1 cellular context compared by ENCODE assay signal in the genomic region with DNA sequence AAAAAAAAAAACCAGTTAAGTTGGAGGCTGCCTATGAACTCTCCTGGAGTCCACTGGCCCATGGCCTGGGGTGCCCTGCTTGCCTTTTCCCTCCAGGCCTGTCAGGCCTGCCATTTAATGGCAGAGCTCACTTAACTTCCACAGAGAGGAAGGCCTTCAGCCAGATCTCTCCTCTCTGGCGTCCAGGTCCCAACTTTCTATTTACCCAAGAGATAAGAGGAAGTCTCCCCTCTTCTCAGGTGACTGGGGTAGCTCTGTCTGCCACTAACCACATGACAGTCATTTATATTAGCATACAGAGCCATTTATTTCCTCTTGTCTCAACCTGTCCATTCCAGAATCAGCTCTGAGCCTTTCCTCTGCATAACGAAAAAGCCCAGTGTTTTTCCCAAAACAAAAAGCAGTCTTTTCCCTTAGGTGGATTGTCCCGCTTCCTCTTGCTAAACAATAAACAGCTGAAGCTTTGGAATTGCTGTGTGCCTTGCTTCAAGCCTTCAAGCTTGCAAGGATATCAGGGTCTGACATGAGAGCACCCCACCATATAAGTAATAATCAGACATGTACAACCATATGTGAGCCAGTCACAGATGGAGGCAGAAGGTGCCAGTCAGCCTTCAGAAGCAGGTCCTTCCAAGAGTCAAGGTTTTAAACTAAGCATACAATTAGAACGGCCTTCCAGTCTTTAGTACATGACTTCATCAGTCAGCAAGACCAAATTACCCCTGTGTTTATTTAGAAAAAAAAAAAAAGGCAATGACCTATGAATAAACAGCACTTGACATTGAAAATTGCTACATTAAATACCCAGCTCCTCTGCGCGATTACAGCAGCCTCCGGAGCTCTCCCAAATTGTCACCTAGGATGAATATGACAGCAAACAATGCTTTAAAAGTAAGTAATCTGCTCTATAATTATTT.
A peak's percentile ranks its signal among the peaks of the same experiment; 100 is the strongest.
TF ChIP-seq lines count a peak whose summit lies in the region.

No MANE protein-coding gene starts in this region.

TF ChIP-seq in HEK293, 187 proteins besides CTCF, POLR2A, EP300 and RAD21 (continued from another document and continues in another):
- TF ChIP-seq INSM2 (tag by site-specific recombination; IDR thresholded peaks at IDR 0.05) (peak; percentile 81), ZNF223 (tag by site-specific recombination; IDR thresholded peaks at IDR 0.05) (no peak), ZNF692 (tag by site-specific recombination; IDR thresholded peaks at IDR 0.05) (0 out of 2 replicates have a peak, but pooled peaks have one; percentile 26), BCL11A (tag by site-specific recombination; IDR thresholded peaks at IDR 0.05; ENCODE audit: low read depth) (0 out of 2 replicates have a peak, but pooled peaks have one; percentile 75), KLF16 (tag by site-specific recombination; IDR thresholded peaks at IDR 0.05) (no peak), ZNF843 (tag by site-specific recombination; IDR thresholded peaks at IDR 0.05) (peak; percentile 82), ZNF37A (tag by site-specific recombination; IDR thresholded peaks at IDR 0.05) (no peak), GLI2 (tag by site-specific recombination; IDR thresholded peaks at IDR 0.05; ENCODE audit: borderline replicate concordance, low read depth) (peak; percentile 42; the same call in 1 of the 2 replicates), TRIM28 (IDR thresholded peaks at IDR 0.05; ENCODE audit: borderline replicate concordance, low read length) (peak; percentile 76; the same call in 1 of the 2 replicates), ZSCAN23 (tag by site-specific recombination; IDR thresholded peaks at IDR 0.05) (peak; percentile 83), ZNF10 (tag by site-specific recombination; IDR thresholded peaks at IDR 0.05) (no peak), ZNF747 (tag by site-specific recombination; IDR thresholded peaks at IDR 0.05) (no peak), ZNF670 (tag by site-specific recombination; IDR thresholded peaks at IDR 0.05; ENCODE audit: low read depth) (no peak), ZNF280C (tag by site-specific recombination; IDR thresholded peaks at IDR 0.05) (no peak), ZBTB21 (tag by site-specific recombination; IDR thresholded peaks at IDR 0.05) (peak; percentile 59; the same call in 1 of the 2 replicates), ZNF701 (tag by site-specific recombination; IDR thresholded peaks at IDR 0.05) (no peak), ZFHX2 (tag by site-specific recombination; conservative IDR thresholded peaks at IDR 0.05) (no peak), ZNF175 (tag by site-specific recombination; IDR thresholded peaks at IDR 0.05) (no peak), ZNF555 (tag by site-specific recombination; conservative IDR thresholded peaks at IDR 0.05) (no peak), ZNF660 (tag by site-specific recombination; IDR thresholded peaks at IDR 0.05) (no peak), ZNF248 (tag by site-specific recombination; IDR thresholded peaks at IDR 0.05) (no peak), ZNF350 (tag by site-specific recombination; IDR thresholded peaks at IDR 0.05) (no peak), MEIS1 (CRISPR knock-in tag; IDR thresholded peaks at IDR 0.05; ENCODE audit: borderline replicate concordance) (no peak), SP3 (tag by site-specific recombination; IDR thresholded peaks at IDR 0.05) (0 out of 2 replicates have a peak, but pooled peaks have one; percentile 16), ZNF560 (tag by site-specific recombination; IDR thresholded peaks at IDR 0.05; ENCODE audit: borderline replicate concordance) (no peak), ZNF48 (tag by site-specific recombination; IDR thresholded peaks at IDR 0.05) (no peak), ZNF19 (tag by site-specific recombination; IDR thresholded peaks at IDR 0.05; ENCODE audit: low read depth) (no peak)
- TF ChIP-seq, protein P1, sequence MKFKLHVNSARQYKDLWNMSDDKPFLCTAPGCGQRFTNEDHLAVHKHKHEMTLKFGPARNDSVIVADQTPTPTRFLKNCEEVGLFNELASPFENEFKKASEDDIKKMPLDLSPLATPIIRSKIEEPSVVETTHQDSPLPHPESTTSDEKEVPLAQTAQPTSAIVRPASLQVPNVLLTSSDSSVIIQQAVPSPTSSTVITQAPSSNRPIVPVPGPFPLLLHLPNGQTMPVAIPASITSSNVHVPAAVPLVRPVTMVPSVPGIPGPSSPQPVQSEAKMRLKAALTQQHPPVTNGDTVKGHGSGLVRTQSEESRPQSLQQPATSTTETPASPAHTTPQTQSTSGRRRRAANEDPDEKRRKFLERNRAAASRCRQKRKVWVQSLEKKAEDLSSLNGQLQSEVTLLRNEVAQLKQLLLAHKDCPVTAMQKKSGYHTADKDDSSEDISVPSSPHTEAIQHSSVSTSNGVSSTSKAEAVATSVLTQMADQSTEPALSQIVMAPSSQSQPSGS (tag by site-specific recombination; IDR thresholded peaks at IDR 0.05; ENCODE audit: low read depth), result peak; percentile 69
- TF ChIP-seq, protein P2, sequence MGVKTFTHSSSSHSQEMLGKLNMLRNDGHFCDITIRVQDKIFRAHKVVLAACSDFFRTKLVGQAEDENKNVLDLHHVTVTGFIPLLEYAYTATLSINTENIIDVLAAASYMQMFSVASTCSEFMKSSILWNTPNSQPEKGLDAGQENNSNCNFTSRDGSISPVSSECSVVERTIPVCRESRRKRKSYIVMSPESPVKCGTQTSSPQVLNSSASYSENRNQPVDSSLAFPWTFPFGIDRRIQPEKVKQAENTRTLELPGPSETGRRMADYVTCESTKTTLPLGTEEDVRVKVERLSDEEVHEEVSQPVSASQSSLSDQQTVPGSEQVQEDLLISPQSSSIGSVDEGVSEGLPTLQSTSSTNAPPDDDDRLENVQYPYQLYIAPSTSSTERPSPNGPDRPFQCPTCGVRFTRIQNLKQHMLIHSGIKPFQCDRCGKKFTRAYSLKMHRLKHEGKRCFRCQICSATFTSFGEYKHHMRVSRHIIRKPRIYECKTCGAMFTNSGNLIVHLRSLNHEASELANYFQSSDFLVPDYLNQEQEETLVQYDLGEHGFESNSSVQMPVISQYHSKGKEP (tag by site-specific recombination; IDR thresholded peaks at IDR 0.05), result peak; percentile 52; the same call in 1 of the 2 replicates
- TF ChIP-seq, protein P3, sequence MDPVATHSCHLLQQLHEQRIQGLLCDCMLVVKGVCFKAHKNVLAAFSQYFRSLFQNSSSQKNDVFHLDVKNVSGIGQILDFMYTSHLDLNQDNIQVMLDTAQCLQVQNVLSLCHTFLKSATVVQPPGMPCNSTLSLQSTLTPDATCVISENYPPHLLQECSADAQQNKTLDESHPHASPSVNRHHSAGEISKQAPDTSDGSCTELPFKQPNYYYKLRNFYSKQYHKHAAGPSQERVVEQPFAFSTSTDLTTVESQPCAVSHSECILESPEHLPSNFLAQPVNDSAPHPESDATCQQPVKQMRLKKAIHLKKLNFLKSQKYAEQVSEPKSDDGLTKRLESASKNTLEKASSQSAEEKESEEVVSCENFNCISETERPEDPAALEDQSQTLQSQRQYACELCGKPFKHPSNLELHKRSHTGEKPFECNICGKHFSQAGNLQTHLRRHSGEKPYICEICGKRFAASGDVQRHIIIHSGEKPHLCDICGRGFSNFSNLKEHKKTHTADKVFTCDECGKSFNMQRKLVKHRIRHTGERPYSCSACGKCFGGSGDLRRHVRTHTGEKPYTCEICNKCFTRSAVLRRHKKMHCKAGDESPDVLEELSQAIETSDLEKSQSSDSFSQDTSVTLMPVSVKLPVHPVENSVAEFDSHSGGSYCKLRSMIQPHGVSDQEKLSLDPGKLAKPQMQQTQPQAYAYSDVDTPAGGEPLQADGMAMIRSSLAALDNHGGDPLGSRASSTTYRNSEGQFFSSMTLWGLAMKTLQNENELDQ (tag by site-specific recombination; IDR thresholded peaks at IDR 0.05; ENCODE audit: low read depth), result no peak
- TF ChIP-seq, protein P4, sequence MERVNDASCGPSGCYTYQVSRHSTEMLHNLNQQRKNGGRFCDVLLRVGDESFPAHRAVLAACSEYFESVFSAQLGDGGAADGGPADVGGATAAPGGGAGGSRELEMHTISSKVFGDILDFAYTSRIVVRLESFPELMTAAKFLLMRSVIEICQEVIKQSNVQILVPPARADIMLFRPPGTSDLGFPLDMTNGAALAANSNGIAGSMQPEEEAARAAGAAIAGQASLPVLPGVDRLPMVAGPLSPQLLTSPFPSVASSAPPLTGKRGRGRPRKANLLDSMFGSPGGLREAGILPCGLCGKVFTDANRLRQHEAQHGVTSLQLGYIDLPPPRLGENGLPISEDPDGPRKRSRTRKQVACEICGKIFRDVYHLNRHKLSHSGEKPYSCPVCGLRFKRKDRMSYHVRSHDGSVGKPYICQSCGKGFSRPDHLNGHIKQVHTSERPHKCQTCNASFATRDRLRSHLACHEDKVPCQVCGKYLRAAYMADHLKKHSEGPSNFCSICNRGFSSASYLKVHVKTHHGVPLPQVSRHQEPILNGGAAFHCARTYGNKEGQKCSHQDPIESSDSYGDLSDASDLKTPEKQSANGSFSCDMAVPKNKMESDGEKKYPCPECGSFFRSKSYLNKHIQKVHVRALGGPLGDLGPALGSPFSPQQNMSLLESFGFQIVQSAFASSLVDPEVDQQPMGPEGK (tag by site-specific recombination; IDR thresholded peaks at IDR 0.05), result peak; percentile 19; the same call in 1 of the 2 replicates
- TF ChIP-seq, protein P5, sequence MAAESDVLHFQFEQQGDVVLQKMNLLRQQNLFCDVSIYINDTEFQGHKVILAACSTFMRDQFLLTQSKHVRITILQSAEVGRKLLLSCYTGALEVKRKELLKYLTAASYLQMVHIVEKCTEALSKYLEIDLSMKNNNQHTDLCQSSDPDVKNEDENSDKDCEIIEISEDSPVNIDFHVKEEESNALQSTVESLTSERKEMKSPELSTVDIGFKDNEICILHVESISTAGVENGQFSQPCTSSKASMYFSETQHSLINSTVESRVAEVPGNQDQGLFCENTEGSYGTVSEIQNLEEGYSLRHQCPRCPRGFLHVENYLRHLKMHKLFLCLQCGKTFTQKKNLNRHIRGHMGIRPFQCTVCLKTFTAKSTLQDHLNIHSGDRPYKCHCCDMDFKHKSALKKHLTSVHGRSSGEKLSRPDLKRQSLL (tag by site-specific recombination; IDR thresholded peaks at IDR 0.05), result no peak
- TF ChIP-seq, protein P6, sequence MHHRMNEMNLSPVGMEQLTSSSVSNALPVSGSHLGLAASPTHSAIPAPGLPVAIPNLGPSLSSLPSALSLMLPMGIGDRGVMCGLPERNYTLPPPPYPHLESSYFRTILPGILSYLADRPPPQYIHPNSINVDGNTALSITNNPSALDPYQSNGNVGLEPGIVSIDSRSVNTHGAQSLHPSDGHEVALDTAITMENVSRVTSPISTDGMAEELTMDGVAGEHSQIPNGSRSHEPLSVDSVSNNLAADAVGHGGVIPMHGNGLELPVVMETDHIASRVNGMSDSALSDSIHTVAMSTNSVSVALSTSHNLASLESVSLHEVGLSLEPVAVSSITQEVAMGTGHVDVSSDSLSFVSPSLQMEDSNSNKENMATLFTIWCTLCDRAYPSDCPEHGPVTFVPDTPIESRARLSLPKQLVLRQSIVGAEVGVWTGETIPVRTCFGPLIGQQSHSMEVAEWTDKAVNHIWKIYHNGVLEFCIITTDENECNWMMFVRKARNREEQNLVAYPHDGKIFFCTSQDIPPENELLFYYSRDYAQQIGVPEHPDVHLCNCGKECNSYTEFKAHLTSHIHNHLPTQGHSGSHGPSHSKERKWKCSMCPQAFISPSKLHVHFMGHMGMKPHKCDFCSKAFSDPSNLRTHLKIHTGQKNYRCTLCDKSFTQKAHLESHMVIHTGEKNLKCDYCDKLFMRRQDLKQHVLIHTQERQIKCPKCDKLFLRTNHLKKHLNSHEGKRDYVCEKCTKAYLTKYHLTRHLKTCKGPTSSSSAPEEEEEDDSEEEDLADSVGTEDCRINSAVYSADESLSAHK (tag by site-specific recombination; IDR thresholded peaks at IDR 0.05), result no peak
- TF ChIP-seq, protein P7, sequence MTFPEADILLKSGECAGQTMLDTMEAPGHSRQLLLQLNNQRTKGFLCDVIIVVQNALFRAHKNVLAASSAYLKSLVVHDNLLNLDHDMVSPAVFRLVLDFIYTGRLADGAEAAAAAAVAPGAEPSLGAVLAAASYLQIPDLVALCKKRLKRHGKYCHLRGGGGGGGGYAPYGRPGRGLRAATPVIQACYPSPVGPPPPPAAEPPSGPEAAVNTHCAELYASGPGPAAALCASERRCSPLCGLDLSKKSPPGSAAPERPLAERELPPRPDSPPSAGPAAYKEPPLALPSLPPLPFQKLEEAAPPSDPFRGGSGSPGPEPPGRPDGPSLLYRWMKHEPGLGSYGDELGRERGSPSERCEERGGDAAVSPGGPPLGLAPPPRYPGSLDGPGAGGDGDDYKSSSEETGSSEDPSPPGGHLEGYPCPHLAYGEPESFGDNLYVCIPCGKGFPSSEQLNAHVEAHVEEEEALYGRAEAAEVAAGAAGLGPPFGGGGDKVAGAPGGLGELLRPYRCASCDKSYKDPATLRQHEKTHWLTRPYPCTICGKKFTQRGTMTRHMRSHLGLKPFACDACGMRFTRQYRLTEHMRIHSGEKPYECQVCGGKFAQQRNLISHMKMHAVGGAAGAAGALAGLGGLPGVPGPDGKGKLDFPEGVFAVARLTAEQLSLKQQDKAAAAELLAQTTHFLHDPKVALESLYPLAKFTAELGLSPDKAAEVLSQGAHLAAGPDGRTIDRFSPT (tag by site-specific recombination; IDR thresholded peaks at IDR 0.05), result no peak
